8 cellular contexts compared by ENCODE assay signal in genomic region chr2:231513746-231514224, GRCh38. TPM values are rescaled to one million over a fixed set of nuclear protein-coding genes. Genes with fewer than 3 reads are reported as not detected.
A peak's percentile ranks its signal among the peaks of the same experiment; 100 is the strongest.
DNase-seq lines count a peak whose midpoint lies in the region; ATAC-seq, FAIRE-seq and TF ChIP-seq lines count a peak whose summit lies in the region.

No MANE protein-coding gene starts in this region.

- ATAC-seq in heart right ventricle (no peak), HG02840 (IDR thresholded peaks at IDR 0.05; ENCODE audit: low FRiP score, unreplicated experiment) (no peak)

- in situ Hi-C loops in brain microvascular endothelial cell (cut with HindIII; ENCODE audit: low pct_ligation_motif_present, low sequenced_read_pairs), result no loop called here

- intact Hi-C loops in heart right ventricle (cut with DNase I) (loop anchor here in 4 of 10 donors (2.0 to 10.0 kb wide), 5 partner anchors 89 to 211 kb away; no protein-coding TSS in a partner anchor), cardiac septum (cut with DNase I) (loop anchor here (5.0 to 10.0 kb wide), 2 partner anchors 201 to 979 kb away; no protein-coding TSS in a partner anchor), vagina (cut with DNase I) (no loop called here)

- H3K4me3 ChIP-seq in heart right ventricle (peak overlapping the region in 9 of 10 donors; percentile 63 to 89 (median 78)), brain microvascular endothelial cell (ENCODE audit: low read depth, low read length) (peak overlapping the region; percentile 61), mesodermal cell (ENCODE audit: extremely low read depth, insufficient read depth, low read length, poor library complexity, severe bottlenecking) (peak overlapping the region; percentile 59), vagina (peak overlapping the region; percentile 56 to 66)

- TF ChIP-seq POLR2A in vagina (IDR thresholded peaks at IDR 0.05), result peak in 1 of 2 donors; percentile 43

- FAIRE-seq in D721Med (lab: Jason Lieb, UNC), result no peak

- no peaks in the 10 kb centered on the region for H3K9me3 ChIP-seq in heart right ventricle
- H3K9me3 ChIP-seq in mesodermal cell (ENCODE audit: control insufficient read depth, low read length), result no peaks in the 10 kb centered on the region
- H3K9me3 ChIP-seq in vagina, result no peaks in the 10 kb centered on the region

- H3K36me3 ChIP-seq in heart right ventricle (no peaks in the 10 kb centered on the region), brain microvascular endothelial cell (replicated peaks) (no peaks in the 10 kb centered on the region), mesodermal cell (ENCODE audit: control insufficient read depth, insufficient read depth, low read length) (no peaks in the 10 kb centered on the region), vagina (no peaks in the 10 kb centered on the region)

- H3K27me3 ChIP-seq in heart right ventricle (no peaks in the 10 kb centered on the region), brain microvascular endothelial cell (replicated peaks) (no peaks in the 10 kb centered on the region), vagina (no peaks in the 10 kb centered on the region)

- DNase-seq in heart right ventricle (no peak), cardiac septum (ENCODE audit: low spot score) (no peak), brain microvascular endothelial cell (no peak), vagina (ENCODE audit: extremely low spot score in 2 of 2) (no peak), D721Med (ENCODE audit: insufficient read length, low spot score) (no peak), DMS53 (lab: John Stamatoyannopoulos, UW) (no peak)

- 16 to 17% methylated on average over 7 of the region's 7 CpGs for WGBS in heart right ventricle, 2 donors
- 0% methylated on average over 1 to 3 of the region's 7 CpGs for WGBS in mesodermal cell (ENCODE audit: insufficient coverage in 2 of 2), 2 experiments

- TF ChIP-seq CTCF in heart right ventricle (IDR thresholded peaks at IDR 0.05) (no peak), brain microvascular endothelial cell (IDR thresholded peaks at IDR 0.05; ENCODE audit: low read depth, low read length, missing control alignments) (no peak), vagina (IDR thresholded peaks at IDR 0.05) (no peak), D721Med (IDR thresholded peaks at IDR 0.05; ENCODE audit: insufficient read depth, missing control alignments) (no peak)

- H3K4me1 ChIP-seq in heart right ventricle (peaks cover 0 to 23% (median 12%) of the 10 kb centered on the region in 9 donors), mesodermal cell (ENCODE audit: control insufficient read depth, insufficient read depth, low read length, poor library complexity, severe bottlenecking) (no peaks in the 10 kb centered on the region), vagina (peaks cover 6% of the 10 kb centered on the region)

- peak overlapping the region; percentile 51 to 90 (median 87) for H3K27ac ChIP-seq in heart right ventricle
- H3K27ac ChIP-seq in brain microvascular endothelial cell, result peak overlapping the region; percentile 87
- H3K27ac ChIP-seq in mesodermal cell (ENCODE audit: low read depth, low read length, severe bottlenecking), result peak overlapping the region; percentile 90
- peak overlapping the region; percentile 52 for H3K27ac ChIP-seq in vagina

RNA-seq across cellular contexts. Expression of gene NMUR1, which starts 16.5 kb away (rescaled TPM):
- total RNA-seq in heart right ventricle (under 1 TPM in 9 of 10 donors, not detected in 1; 0.21 to 0.82 (median 0.35) TPM), cardiac septum (0.22 TPM), vagina (not detected)
- polyA plus RNA-seq in heart right ventricle, result under 1 TPM; 0.10 to 0.37 TPM
- 0.11 TPM for polyA plus RNA-seq in mesodermal cell (2013, experiment 1 of 2)
- not detected for polyA plus RNA-seq in mesodermal cell (2013, experiment 2 of 2)

RNA-seq across cellular contexts. Expression of gene NCL, which starts 49.5 kb away (rescaled TPM):
- total RNA-seq in heart right ventricle, result 100 to 1,000 TPM; 237 to 363 (median 308) TPM
- 100 to 1,000 TPM; 127 to 171 TPM for polyA plus RNA-seq in heart right ventricle
- total RNA-seq in cardiac septum, result 299 TPM
- polyA plus RNA-seq in mesodermal cell (2013, experiment 1 of 2), result 412 TPM
- polyA plus RNA-seq in mesodermal cell (2013, experiment 2 of 2), result 469 TPM
- total RNA-seq in vagina, result 348 TPM
